15 cellular contexts compared by ENCODE assay signal in genomic region chr4:40990899-40991265, GRCh38.
A peak's percentile ranks its signal among the peaks of the same experiment; 100 is the strongest.
DNase-seq lines count a peak whose midpoint lies in the region; ATAC-seq and TF ChIP-seq lines count a peak whose summit lies in the region.
"Had no signal": no experiment of that assay in that cellular context is flagged by ENCODE, and none has a peak within 500 bp of the region (broad histone marks: within the 10 kb centered on the region; RNA-seq: fewer than 3 reads in every experiment).

No MANE protein-coding gene starts in this region.

- H3K9me3 ChIP-seq in AG04450 (ENCODE audit: control insufficient read depth, insufficient read depth, low read length) (no peaks in the 10 kb centered on the region), RWPE2 (ENCODE audit: severe bottlenecking) (no peaks in the 10 kb centered on the region), hepatocyte (ENCODE audit: low read depth) (no peaks in the 10 kb centered on the region)
- H3K9me3 ChIP-seq: lower lobe of right lung, testis had no signal

- H3K27ac ChIP-seq in AG04450 (ENCODE audit: low read depth, low read length): peak overlapping the region; percentile 79
- peak overlapping the region; percentile 94 for H3K27ac ChIP-seq in RWPE2 (ENCODE audit: poor library complexity, severe bottlenecking)
- H3K27ac ChIP-seq in hepatocyte: peak overlapping the region; percentile 1
- H3K27ac ChIP-seq: lower lobe of right lung, testis had no signal

- H3K4me2 ChIP-seq in hepatocyte: no peak overlapping the region

- POLR2A ChIA-PET in AG04450 (lab: Yijun Ruan, JAX): interaction anchor here (0.6 to 1.1 kb wide), 3 partner anchors 37 to 266 kb away, joined by 3 to 5 read pairs (median 3); partner anchors contain the start of gene UCHL1

- no peak for TF ChIP-seq CTCF in AG04450 (IDR thresholded peaks at IDR 0.05; ENCODE audit: low read depth, low read length)
- no peak for TF ChIP-seq CTCF in RWPE2 (IDR thresholded peaks at IDR 0.05; ENCODE audit: poor library complexity, severe bottlenecking)
- TF ChIP-seq CTCF in hepatocyte (IDR thresholded peaks at IDR 0.05; ENCODE audit: poor library complexity): no peak

- H3K36me3 ChIP-seq in RWPE2 (ENCODE audit: low read depth) (peaks cover 20% of the 10 kb centered on the region), hepatocyte (replicated peaks; ENCODE audit: insufficient read depth, low read depth) (no peaks in the 10 kb centered on the region)
- H3K36me3 ChIP-seq: lower lobe of right lung had no signal

- H3K27me3 ChIP-seq in AG04450 (ENCODE audit: control insufficient read depth, insufficient read depth, low read length) (no peaks in the 10 kb centered on the region), RWPE2 (ENCODE audit: insufficient read depth, poor library complexity, severe bottlenecking) (no peaks in the 10 kb centered on the region), hepatocyte (no peaks in the 10 kb centered on the region)
- H3K27me3 ChIP-seq: testis had no signal

- 98% methylated on average over 3 of the region's 3 CpGs for WGBS in hepatocyte (ENCODE audit: low lambda C conversion rate, missing lambda C conversion rate)

- H3K4me1 ChIP-seq in RWPE2 (ENCODE audit: insufficient read depth, poor library complexity, severe bottlenecking): peaks cover 54% of the 10 kb centered on the region
- H3K4me1 ChIP-seq in hepatocyte (ENCODE audit: insufficient read depth): peaks cover 2% of the 10 kb centered on the region

- TF ChIP-seq POLR2A in erythroblast (IDR thresholded peaks at IDR 0.05; ENCODE audit: low read length): no peak

- no peaks in the 10 kb centered on the region for H3K9me2 ChIP-seq in hepatocyte (replicated peaks; ENCODE audit: insufficient read depth)

- peaks cover 10% of the 10 kb centered on the region for H3K79me2 ChIP-seq in hepatocyte

- no peak for DNase-seq in AG04450 (ENCODE audit: low read depth, low spot score)
- DNase-seq in RWPE2 (ENCODE audit: low spot score): no peak
- no peak for DNase-seq in hepatocyte (ENCODE audit: low spot score)
- DNase-seq in dermis blood vessel endothelial cell: no peak
- DNase-seq in NCI-H345 (lab: John Stamatoyannopoulos, UW): no peak
- no peak for DNase-seq in NOMO-1 (lab: John Stamatoyannopoulos, UW; ENCODE audit: unreplicated experiment in 2 of 2)
- no peak for DNase-seq in erythroblast (lab: John Stamatoyannopoulos, UW)
- DNase-seq: activated naive CD4-positive, alpha-beta T cell; KG1; lower lobe of right lung; naive thymus-derived CD8-positive, alpha-beta T cell; stimulated activated CD8-positive, alpha-beta memory T cell treated with anti-CD3 and anti-CD28 coated beads, Interleukin-4, amount 100 ng/mL, for 48 hours; T-helper 17 cell; testis had no signal

- ATAC-seq in GM19468 (IDR thresholded peaks at IDR 0.05; ENCODE audit: extremely low read depth, unreplicated experiment): peak; percentile 3
- ATAC-seq in RWPE2 (ENCODE audit: low read depth): peak; percentile 7; the same call in 2 of the 3 replicates
- ATAC-seq: lower lobe of right lung; naive thymus-derived CD8-positive, alpha-beta T cell; T-helper 17 cell had no signal

- no peaks in the 10 kb centered on the region for H4K20me1 ChIP-seq in hepatocyte (ENCODE audit: insufficient read depth, poor library complexity, severe bottlenecking)

- H3K4me3 ChIP-seq in AG04450 (ENCODE audit: low read depth, low read length): no peak overlapping the region
- H3K4me3 ChIP-seq in RWPE2 (ENCODE audit: severe bottlenecking): no peak overlapping the region
- no peak overlapping the region for H3K4me3 ChIP-seq in hepatocyte
- H3K4me3 ChIP-seq: lower lobe of right lung, testis had no signal

- H2AFZ ChIP-seq in hepatocyte: no peak overlapping the region

- CTCF ChIA-PET in AG04450 (lab: Charles Lee): interaction anchor here (0.6 to 2.3 kb wide), 3 partner anchors 12 to 26 kb away, joined by 3 to 14 read pairs (median 8); no protein-coding TSS in a partner anchor

Comparison
In these comparisons a context has a peak if more than half of its experiments do, and no peak if none do; other contexts are left out.
1. H3K27ac ChIP-seq: peak in every context shown above with its lines; median percentile 94 in RWPE2; 79 in AG04450; 1 in hepatocyte.